In the genomic region with DNA sequence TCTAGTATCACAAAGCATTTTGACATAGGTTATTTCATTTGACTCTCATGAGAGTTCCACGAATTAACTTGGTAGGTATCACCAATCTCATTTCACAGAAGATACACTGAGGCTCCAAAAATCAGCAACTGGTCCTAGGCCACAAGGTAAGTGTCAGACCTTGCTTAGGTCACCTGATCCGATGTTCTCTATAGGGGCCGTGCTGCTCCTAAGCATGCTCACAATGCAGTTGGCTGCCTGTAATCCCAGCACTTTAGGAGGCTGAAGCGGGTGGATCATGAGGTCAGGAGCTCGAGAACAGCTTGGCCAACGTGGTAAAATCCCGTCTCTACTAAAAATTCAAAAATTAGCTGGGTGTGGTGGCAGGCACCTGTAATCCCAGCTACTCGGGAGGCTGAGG, we compare ENCODE assay signal across 1 cellular context.
TF ChIP-seq lines count a peak whose summit lies in the region.

No MANE protein-coding gene starts in this region.

TF ChIP-seq in H1, 55 proteins besides CTCF, POLR2A, EP300 and RAD21 (continued from another document):
- TF ChIP-seq CBX8 (IDR thresholded peaks at IDR 0.05; ENCODE audit: borderline replicate concordance, low read depth, low read length) (no peak), CBX5 (IDR thresholded peaks at IDR 0.05; ENCODE audit: low read depth, low read length) (no peak)
